28 cellular contexts compared by ENCODE assay signal in genomic region chr16:35651841-35652240, GRCh38.
DNase-seq lines count a peak whose midpoint lies in the region; ATAC-seq and TF ChIP-seq lines count a peak whose summit lies in the region.
"Had no signal": no experiment of that assay in that cellular context is flagged by ENCODE, and none has a peak within 500 bp of the region (broad histone marks: within the 10 kb centered on the region; RNA-seq: fewer than 3 reads in every experiment).

No MANE protein-coding gene starts in this region.

- H3K9me3 ChIP-seq in DND-41 (ENCODE audit: insufficient read depth, low read length, severe bottlenecking) (peaks cover 31% of the 10 kb centered on the region), A673 (ENCODE audit: low read depth, low read length, poor library complexity, severe bottlenecking) (peaks cover 31% of the 10 kb centered on the region)
- H3K9me3 ChIP-seq: A549, BE2C, BLaER1, Caco-2 had no signal

- CTCF ChIA-PET in A673 (lab: Charles Lee): no interaction called here

- no peaks in the 10 kb centered on the region for H4K20me1 ChIP-seq in DND-41 (ENCODE audit: insufficient read depth, low read length)
- H4K20me1 ChIP-seq: BLaER1; BLaER1 treated with 17β-estradiol and CSF1 and Interleukin-3, amounts not matched to agents 10 nM and 100 nM had no signal

- intact Hi-C loops in A673 (cut with micrococcal nuclease; ENCODE audit: unreplicated experiment): no loop called here

- H3K27ac ChIP-seq in DND-41 (ENCODE audit: low read length): no peak overlapping the region
- no peak overlapping the region for H3K27ac ChIP-seq in A673 (ENCODE audit: low read depth, low read length, poor library complexity, severe bottlenecking)
- H3K27ac ChIP-seq: 22Rv1; A549; BLaER1; BLaER1 treated with 17β-estradiol and CSF1 and Interleukin-3, amounts not matched to agents 10 nM and 100 nM; C4-2B had no signal

- POLR2A ChIA-PET in A673 (lab: Charles Lee; ENCODE audit: low non-redundant PET): no interaction called here

- H3K79me2 ChIP-seq in DND-41 (ENCODE audit: insufficient read depth, low read length): no peaks in the 10 kb centered on the region

- peak; percentile 82 for ATAC-seq in DND-41 (ENCODE audit: insufficient read depth, low read depth)
- ATAC-seq: A549; CD8-positive, alpha-beta T cell had no signal

- no peaks in the 10 kb centered on the region for H3K27me3 ChIP-seq in DND-41 (ENCODE audit: insufficient read depth, low read length, poor library complexity)
- no peaks in the 10 kb centered on the region for H3K27me3 ChIP-seq in A673 (replicated peaks; ENCODE audit: insufficient read depth, low read depth, low read length, poor library complexity)
- H3K27me3 ChIP-seq: BE2C; BLaER1; BLaER1 treated with 17β-estradiol and CSF1 and Interleukin-3, amounts not matched to agents 10 nM and 100 nM had no signal

- no peak overlapping the region for H3K9ac ChIP-seq in DND-41 (ENCODE audit: low read depth, low read length)
- H3K9ac ChIP-seq: BLaER1; BLaER1 treated with 17β-estradiol and CSF1 and Interleukin-3, amounts not matched to agents 10 nM and 100 nM had no signal

- H3K4me3 ChIP-seq in DND-41 (ENCODE audit: low read depth in 1 of 2, low read length in 2 of 2) (no peak overlapping the region), A673 (ENCODE audit: low read depth, low read length, poor library complexity, severe bottlenecking) (no peak overlapping the region)
- H3K4me3 ChIP-seq in Jurkat, Clone E6-1 (ENCODE audit: low read length): no peak overlapping the region
- H3K4me3 ChIP-seq: A549; BLaER1; BLaER1 treated with 17β-estradiol and CSF1 and Interleukin-3, amounts not matched to agents 10 nM and 100 nM had no signal

- no peak overlapping the region for H2AFZ ChIP-seq in DND-41 (ENCODE audit: low read depth, low read length)

- no peak for TF ChIP-seq CTCF in DND-41 (IDR thresholded peaks at IDR 0.05; ENCODE audit: borderline replicate concordance, extremely low read depth, low read length, poor library complexity, severe bottlenecking)
- TF ChIP-seq CTCF in A673 (conservative IDR thresholded peaks at IDR 0.05; ENCODE audit: low read depth, low read length): no peak

- BruUV-seq in A673 (replicated peaks; lab: Mats Ljungman, UMichigan): no TSS peak

- no peak overlapping the region for H3K4me2 ChIP-seq in DND-41 (ENCODE audit: insufficient read depth, low read length)
- H3K4me2 ChIP-seq: A549; BLaER1; BLaER1 treated with 17β-estradiol and CSF1 and Interleukin-3, amounts not matched to agents 10 nM and 100 nM had no signal

- H3K4me1 ChIP-seq in DND-41 (ENCODE audit: insufficient read depth, low read length): no peaks in the 10 kb centered on the region; the same call in 1 of the 2 replicates
- H3K4me1 ChIP-seq in A673 (ENCODE audit: insufficient read depth, low read length, poor library complexity, severe bottlenecking): no peaks in the 10 kb centered on the region
- H3K4me1 ChIP-seq: A549; BE2C; BLaER1; BLaER1 treated with 17β-estradiol and CSF1 and Interleukin-3, amounts not matched to agents 10 nM and 100 nM; Caco-2 had no signal

- H3K36me3 ChIP-seq in DND-41 (ENCODE audit: insufficient read depth, low read length) (no peaks in the 10 kb centered on the region), A673 (ENCODE audit: insufficient read depth, low read length, poor library complexity, severe bottlenecking) (no peaks in the 10 kb centered on the region)
- H3K36me3 ChIP-seq: BE2C; BLaER1; BLaER1 treated with 17β-estradiol and CSF1 and Interleukin-3, amounts not matched to agents 10 nM and 100 nM had no signal

- DNase-seq in DND-41 (no peak), medulla oblongata (ENCODE audit: extremely low spot score) (no peak), A673 (ENCODE audit: low spot score) (no peak)
- DNase-seq in Jurkat, Clone E6-1 (ENCODE audit: low read depth, low spot score): peak; percentile 90
- DNase-seq: 8988T; ACHN; AML-193; BE2C; C1 segment of cervical spinal cord; Caco-2; Calu3; CD4-positive, alpha-beta memory T cell; CD4-positive, alpha-beta T cell; CD4-positive, CD25-positive, alpha-beta regulatory T cell; CD8-positive, alpha-beta memory T cell; CD8-positive, alpha-beta T cell; COR-L47; DMS 273 treated with DMSO at 0.1 percent for 48 hours; DMS153; DMS53; DMS79; DMS79 treated with DMSO at 0.1 percent for 48 hours; EL had no signal
